1 cellular context compared by ENCODE assay signal in the genomic region with DNA sequence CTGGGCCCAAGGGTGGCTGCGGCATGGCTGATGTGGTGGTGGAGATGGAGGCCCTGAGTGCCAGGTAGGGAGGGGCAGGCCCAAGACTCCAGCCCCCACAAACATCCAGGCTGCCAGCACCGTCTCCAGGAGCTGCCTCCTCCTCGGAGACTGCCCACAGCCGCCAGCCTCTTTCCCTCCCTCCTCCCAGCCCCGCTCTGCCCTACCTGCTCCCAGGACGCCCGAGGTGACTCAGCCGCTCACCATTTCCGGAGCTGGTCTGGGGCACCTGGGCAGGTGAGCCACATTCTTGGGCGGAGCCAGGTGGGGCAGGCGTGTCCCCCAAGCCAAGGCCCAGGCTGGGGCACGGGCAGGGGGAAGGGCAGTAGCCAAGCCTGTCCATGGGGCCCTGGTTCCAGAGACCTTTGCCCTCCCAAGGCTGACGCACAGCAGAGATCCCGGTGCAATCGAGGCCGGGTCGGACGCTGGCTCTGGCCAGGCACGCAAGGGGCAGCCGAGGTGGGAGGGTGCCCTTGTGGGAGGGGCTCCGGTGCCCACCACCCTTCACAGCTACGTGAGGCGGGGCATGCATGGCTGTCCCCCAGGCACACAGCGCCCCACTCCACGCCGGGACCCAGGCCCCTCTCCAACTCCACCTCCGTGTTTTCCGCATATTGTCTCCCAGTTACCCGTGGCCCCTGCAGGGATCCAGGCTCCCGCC.
TF ChIP-seq lines count a peak whose summit lies in the region.

No MANE protein-coding gene starts in this region.

TF ChIP-seq in HepG2, 621 proteins besides CTCF, POLR2A, EP300 and RAD21 (continued from another document and continues in another):
- TF ChIP-seq, protein P1, sequence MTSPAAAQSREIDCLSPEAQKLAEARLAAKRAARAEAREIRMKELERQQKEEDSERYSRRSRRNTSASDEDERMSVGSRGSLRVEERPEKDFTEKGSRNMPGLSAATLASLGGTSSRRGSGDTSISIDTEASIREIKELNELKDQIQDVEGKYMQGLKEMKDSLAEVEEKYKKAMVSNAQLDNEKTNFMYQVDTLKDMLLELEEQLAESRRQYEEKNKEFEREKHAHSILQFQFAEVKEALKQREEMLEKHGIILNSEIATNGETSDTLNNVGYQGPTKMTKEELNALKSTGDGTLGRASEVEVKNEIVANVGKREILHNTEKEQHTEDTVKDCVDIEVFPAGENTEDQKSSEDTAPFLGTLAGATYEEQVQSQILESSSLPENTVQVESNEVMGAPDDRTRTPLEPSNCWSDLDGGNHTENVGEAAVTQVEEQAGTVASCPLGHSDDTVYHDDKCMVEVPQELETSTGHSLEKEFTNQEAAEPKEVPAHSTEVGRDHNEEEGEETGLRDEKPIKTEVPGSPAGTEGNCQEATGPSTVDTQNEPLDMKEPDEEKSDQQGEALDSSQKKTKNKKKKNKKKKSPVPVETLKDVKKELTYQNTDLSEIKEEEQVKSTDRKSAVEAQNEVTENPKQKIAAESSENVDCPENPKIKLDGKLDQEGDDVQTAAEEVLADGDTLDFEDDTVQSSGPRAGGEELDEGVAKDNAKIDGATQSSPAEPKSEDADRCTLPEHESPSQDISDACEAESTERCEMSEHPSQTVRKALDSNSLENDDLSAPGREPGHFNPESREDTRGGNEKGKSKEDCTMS (CRISPR knock-in tag; conservative IDR thresholded peaks at IDR 0.05) = no peak
- TF ChIP-seq, protein P2, sequence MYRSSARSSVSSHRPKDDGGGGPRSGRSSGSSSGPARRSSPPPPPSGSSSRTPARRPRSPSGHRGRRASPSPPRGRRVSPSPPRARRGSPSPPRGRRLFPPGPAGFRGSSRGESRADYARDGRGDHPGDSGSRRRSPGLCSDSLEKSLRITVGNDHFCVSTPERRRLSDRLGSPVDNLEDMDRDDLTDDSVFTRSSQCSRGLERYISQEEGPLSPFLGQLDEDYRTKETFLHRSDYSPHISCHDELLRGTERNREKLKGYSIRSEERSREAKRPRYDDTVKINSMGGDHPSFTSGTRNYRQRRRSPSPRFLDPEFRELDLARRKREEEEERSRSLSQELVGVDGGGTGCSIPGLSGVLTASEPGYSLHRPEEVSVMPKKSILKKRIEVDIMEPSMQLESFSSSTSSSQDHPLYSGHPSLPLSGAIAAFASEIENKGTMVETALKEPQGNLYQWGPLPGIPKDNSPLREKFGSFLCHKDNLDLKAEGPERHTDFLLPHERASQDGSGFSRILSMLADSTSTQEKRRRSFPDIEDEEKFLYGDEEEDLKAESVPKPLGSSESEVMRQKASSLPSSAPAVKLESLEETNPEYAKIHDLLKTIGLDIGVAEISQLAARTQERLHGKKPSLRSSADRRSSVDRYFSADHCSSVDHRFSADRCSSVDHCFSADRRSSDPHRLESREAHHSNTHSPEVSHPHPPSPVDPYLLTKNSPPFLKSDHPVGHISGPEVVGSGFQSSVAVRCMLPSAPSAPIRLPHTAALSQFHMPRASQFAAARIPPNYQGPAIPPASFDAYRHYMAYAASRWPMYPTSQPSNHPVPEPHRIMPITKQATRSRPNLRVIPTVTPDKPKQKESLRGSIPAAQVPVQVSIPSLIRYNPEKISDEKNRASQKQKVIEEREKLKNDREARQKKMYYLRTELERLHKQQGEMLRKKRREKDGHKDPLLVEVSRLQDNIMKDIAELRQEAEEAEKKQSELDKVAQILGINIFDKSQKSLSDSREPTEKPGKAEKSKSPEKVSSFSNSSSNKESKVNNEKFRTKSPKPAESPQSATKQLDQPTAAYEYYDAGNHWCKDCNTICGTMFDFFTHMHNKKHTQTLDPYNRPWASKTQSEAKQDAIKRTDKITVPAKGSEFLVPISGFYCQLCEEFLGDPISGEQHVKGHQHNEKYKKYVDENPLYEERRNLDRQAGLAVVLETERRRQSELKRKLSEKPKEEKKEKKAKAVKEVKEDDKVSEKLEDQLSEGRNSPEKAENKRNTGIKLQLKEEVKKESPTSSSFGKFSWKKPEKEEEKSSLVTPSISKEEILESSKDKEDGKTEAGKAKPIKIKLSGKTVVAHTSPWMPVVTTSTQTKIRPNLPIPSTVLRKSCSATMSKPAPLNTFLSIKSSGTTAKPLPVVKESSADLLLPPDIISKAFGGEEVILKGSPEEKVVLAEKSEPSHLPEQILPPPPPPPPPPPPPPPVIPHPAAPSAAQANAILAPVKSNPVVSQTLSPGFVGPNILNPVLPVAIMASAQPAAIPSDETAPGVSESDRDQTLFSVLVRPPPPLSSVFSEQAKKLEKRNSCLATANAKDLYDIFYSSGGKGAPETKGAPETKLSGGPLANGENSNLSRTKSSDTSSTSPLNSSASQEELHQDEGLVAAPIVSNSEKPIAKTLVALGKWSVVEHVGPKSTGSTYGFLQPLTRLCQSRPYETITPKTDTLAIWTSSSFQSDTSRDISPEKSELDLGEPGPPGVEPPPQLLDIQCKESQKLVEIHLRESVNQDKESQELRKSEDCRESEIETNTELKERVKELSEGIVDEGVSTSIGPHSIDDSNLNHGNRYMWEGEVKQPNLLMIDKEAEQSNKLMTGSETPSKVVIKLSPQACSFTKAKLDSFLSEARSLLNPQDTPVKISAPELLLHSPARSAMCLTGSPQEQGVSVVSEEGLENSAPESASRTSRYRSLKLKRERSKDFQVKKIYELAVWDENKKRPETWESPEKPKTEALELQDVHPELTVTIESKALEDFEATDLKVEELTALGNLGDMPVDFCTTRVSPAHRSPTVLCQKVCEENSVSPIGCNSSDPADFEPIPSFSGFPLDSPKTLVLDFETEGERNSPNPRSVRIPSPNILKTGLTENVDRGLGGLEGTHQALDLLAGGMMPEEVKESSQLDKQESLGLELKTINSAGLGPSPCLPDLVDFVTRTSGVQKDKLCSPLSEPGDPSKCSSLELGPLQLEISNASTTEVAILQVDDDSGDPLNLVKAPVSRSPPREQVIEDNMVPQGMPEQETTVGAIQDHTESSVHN (CRISPR knock-in tag; IDR thresholded peaks at IDR 0.05) = no peak
- TF ChIP-seq ZNF317 (CRISPR knock-in tag; IDR thresholded peaks at IDR 0.05) (no peak), KDM2A (CRISPR knock-in tag; IDR thresholded peaks at IDR 0.05; ENCODE audit: borderline replicate concordance, low read depth) (peak; percentile 25; the same call in 1 of the 2 replicates), TBX2 (CRISPR knock-in tag; IDR thresholded peaks at IDR 0.05; ENCODE audit: borderline replicate concordance) (peak; percentile 69; the same call in 1 of the 2 replicates), SKI (IDR thresholded peaks at IDR 0.05; ENCODE audit: partially characterized antibody) (no peak), PCBP1 (IDR thresholded peaks at IDR 0.05; ENCODE audit: borderline replicate concordance, low read depth, low read length) (0 out of 2 replicates have a peak, but pooled peaks have one; percentile 37), TGIF2 (CRISPR knock-in tag; IDR thresholded peaks at IDR 0.05) (no peak), FIP1L1 (IDR thresholded peaks at IDR 0.05; ENCODE audit: borderline replicate concordance, insufficient read depth, low read depth, low read length) (no peak), PAX8 (CRISPR knock-in tag; IDR thresholded peaks at IDR 0.05; ENCODE audit: borderline replicate concordance) (no peak), ZNF383 (CRISPR knock-in tag; IDR thresholded peaks at IDR 0.05; ENCODE audit: borderline replicate concordance) (no peak), ZNF160 (CRISPR knock-in tag; IDR thresholded peaks at IDR 0.05) (0 out of 2 replicates have a peak, but pooled peaks have one; percentile 43), ZNF720 (CRISPR knock-in tag; IDR thresholded peaks at IDR 0.05) (no peak), ZNF256 (CRISPR knock-in tag; conservative IDR thresholded peaks at IDR 0.05) (no peak), ISL2 (CRISPR knock-in tag; IDR thresholded peaks at IDR 0.05) (no peak), TOPORS (CRISPR knock-in tag; IDR thresholded peaks at IDR 0.05) (no peak), CENPT (CRISPR knock-in tag; IDR thresholded peaks at IDR 0.05; ENCODE audit: low read depth) (no peak), FOXP1 (IDR thresholded peaks at IDR 0.05) (no peak), FOXP1 (CRISPR knock-in tag; IDR thresholded peaks at IDR 0.05) (no peak), ZNF124 (CRISPR knock-in tag; IDR thresholded peaks at IDR 0.05) (no peak), PLRG1 (conservative IDR thresholded peaks at IDR 0.05) (no peak), RFXANK (CRISPR knock-in tag; IDR thresholded peaks at IDR 0.05) (no peak), SNAI1 (CRISPR knock-in tag; IDR thresholded peaks at IDR 0.05; ENCODE audit: borderline replicate concordance) (no peak), NKX3-1 (CRISPR knock-in tag; IDR thresholded peaks at IDR 0.05) (no peak), ZNF841 (CRISPR knock-in tag; IDR thresholded peaks at IDR 0.05; ENCODE audit: borderline replicate concordance) (no peak), HES4 (CRISPR knock-in tag; IDR thresholded peaks at IDR 0.05; ENCODE audit: borderline replicate concordance) (no peak), GPN1 (CRISPR knock-in tag; IDR thresholded peaks at IDR 0.05; ENCODE audit: borderline replicate concordance) (no peak), JARID2 (CRISPR knock-in tag; IDR thresholded peaks at IDR 0.05; ENCODE audit: insufficient replicate concordance) (no peak), HNF4G (IDR thresholded peaks at IDR 0.05; ENCODE audit: borderline replicate concordance, low read depth, low read length) (peak; percentile 62; the same call in 1 of the 2 replicates), HNF4G (CRISPR knock-in tag; IDR thresholded peaks at IDR 0.05; ENCODE audit: borderline replicate concordance, low read depth) (no peak), NR2C2 (CRISPR knock-in tag; IDR thresholded peaks at IDR 0.05; ENCODE audit: borderline replicate concordance) (no peak), RXRA (CRISPR knock-in tag; IDR thresholded peaks at IDR 0.05) (peak; percentile 69)
- TF ChIP-seq, protein P3, sequence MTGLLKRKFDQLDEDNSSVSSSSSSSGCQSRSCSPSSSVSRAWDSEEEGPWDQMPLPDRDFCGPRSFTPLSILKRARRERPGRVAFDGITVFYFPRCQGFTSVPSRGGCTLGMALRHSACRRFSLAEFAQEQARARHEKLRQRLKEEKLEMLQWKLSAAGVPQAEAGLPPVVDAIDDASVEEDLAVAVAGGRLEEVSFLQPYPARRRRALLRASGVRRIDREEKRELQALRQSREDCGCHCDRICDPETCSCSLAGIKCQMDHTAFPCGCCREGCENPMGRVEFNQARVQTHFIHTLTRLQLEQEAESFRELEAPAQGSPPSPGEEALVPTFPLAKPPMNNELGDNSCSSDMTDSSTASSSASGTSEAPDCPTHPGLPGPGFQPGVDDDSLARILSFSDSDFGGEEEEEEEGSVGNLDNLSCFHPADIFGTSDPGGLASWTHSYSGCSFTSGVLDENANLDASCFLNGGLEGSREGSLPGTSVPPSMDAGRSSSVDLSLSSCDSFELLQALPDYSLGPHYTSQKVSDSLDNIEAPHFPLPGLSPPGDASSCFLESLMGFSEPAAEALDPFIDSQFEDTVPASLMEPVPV (CRISPR knock-in tag; IDR thresholded peaks at IDR 0.05) = no peak
- TF ChIP-seq, protein P4, sequence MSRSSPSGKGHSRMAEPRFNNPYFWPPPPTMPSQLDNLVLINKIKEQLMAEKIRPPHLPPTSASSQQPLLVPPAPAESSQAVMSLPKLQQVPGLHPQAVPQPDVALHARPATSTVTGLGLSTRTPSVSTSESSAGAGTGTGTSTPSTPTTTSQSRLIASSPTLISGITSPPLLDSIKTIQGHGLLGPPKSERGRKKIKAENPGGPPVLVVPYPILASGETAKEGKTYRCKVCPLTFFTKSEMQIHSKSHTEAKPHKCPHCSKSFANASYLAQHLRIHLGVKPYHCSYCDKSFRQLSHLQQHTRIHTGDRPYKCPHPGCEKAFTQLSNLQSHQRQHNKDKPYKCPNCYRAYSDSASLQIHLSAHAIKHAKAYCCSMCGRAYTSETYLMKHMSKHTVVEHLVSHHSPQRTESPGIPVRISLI (CRISPR knock-in tag; IDR thresholded peaks at IDR 0.05; ENCODE audit: borderline replicate concordance) = no peak
- TF ChIP-seq, protein P5, sequence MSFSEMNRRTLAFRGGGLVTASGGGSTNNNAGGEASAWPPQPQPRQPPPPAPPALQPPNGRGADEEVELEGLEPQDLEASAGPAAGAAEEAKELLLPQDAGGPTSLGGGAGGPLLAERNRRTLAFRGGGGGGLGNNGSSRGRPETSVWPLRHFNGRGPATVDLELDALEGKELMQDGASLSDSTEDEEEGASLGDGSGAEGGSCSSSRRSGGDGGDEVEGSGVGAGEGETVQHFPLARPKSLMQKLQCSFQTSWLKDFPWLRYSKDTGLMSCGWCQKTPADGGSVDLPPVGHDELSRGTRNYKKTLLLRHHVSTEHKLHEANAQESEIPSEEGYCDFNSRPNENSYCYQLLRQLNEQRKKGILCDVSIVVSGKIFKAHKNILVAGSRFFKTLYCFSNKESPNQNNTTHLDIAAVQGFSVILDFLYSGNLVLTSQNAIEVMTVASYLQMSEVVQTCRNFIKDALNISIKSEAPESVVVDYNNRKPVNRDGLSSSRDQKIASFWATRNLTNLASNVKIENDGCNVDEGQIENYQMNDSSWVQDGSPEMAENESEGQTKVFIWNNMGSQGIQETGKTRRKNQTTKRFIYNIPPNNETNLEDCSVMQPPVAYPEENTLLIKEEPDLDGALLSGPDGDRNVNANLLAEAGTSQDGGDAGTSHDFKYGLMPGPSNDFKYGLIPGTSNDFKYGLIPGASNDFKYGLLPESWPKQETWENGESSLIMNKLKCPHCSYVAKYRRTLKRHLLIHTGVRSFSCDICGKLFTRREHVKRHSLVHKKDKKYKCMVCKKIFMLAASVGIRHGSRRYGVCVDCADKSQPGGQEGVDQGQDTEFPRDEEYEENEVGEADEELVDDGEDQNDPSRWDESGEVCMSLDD (CRISPR knock-in tag; IDR thresholded peaks at IDR 0.05; ENCODE audit: borderline replicate concordance) = no peak
- TF ChIP-seq, protein P6, sequence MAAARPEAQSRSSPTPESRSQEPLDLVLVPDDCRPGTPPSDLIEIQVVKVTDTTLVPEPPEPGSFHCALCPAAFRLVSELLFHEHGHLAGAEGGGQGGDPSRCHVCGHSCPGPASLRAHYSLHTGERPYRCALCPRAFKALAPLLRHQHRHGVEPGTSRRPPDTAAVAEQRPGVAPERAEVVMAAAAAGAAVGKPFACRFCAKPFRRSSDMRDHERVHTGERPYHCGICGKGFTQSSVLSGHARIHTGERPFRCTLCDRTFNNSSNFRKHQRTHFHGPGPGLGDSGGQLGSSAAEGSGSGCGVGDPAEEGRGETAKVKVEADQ (CRISPR knock-in tag; IDR thresholded peaks at IDR 0.05; ENCODE audit: borderline replicate concordance) = no peak
- TF ChIP-seq, protein P7, sequence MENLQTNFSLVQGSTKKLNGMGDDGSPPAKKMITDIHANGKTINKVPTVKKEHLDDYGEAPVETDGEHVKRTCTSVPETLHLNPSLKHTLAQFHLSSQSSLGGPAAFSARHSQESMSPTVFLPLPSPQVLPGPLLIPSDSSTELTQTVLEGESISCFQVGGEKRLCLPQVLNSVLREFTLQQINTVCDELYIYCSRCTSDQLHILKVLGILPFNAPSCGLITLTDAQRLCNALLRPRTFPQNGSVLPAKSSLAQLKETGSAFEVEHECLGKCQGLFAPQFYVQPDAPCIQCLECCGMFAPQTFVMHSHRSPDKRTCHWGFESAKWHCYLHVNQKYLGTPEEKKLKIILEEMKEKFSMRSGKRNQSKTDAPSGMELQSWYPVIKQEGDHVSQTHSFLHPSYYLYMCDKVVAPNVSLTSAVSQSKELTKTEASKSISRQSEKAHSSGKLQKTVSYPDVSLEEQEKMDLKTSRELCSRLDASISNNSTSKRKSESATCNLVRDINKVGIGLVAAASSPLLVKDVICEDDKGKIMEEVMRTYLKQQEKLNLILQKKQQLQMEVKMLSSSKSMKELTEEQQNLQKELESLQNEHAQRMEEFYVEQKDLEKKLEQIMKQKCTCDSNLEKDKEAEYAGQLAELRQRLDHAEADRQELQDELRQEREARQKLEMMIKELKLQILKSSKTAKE (CRISPR knock-in tag; IDR thresholded peaks at IDR 0.05; ENCODE audit: borderline replicate concordance) = 0 out of 2 replicates have a peak, but pooled peaks have one; percentile 22
